Comparison of ENCODE assay signal across 8 cellular contexts in genomic region chrX:17377047-17377692, GRCh38. TPM values are rescaled to one million over a fixed set of nuclear protein-coding genes. Genes with fewer than 3 reads are reported as not detected.
DNase-seq lines count a peak whose midpoint lies in the region; ATAC-seq and TF ChIP-seq lines count a peak whose summit lies in the region.

No MANE protein-coding gene starts in this region.

- peak overlapping the region; percentile 42 for H3K56ac ChIP-seq in mesendoderm (ENCODE audit: low read length)

- H3K4ac ChIP-seq in mesendoderm (ENCODE audit: low read depth, low read length) = no peak overlapping the region

- no peak overlapping the region for H4K5ac ChIP-seq in mesendoderm (ENCODE audit: low read length)

- no peaks in the 10 kb centered on the region for H3K4me1 Mint-ChIP-seq in CD8-positive, alpha-beta T cell (ENCODE audit: low read depth)

- no peak overlapping the region for H3K4me3 Mint-ChIP-seq in CD8-positive, alpha-beta T cell

- H3K36me3 ChIP-seq in ES-I3 (ENCODE audit: insufficient read depth, low read length) (no peaks in the 10 kb centered on the region), mesendoderm (ENCODE audit: control insufficient read depth, insufficient read depth, low read length) (no peaks in the 10 kb centered on the region), urinary bladder (ENCODE audit: insufficient read depth) (no peaks in the 10 kb centered on the region)
- H3K36me3 ChIP-seq in CD8-positive, alpha-beta T cell (ENCODE audit: insufficient read depth, low read length) = no peaks in the 10 kb centered on the region

- H3K9me3 Mint-ChIP-seq in CD8-positive, alpha-beta T cell = peaks cover 6% of the 10 kb centered on the region

- H3K18ac ChIP-seq in mesendoderm (ENCODE audit: low read length) = no peak overlapping the region

- H2BK15ac ChIP-seq in mesendoderm (replicated peaks; ENCODE audit: low read depth) = no peak overlapping the region

- POLR2A ChIA-PET in CD8-positive, alpha-beta T cell (lab: Charles Lee) = no interaction called here

- H4K8ac ChIP-seq in mesendoderm (ENCODE audit: low read depth, low read length) = no peak overlapping the region

- peak overlapping the region; percentile 74 for H3K4me2 ChIP-seq in mesendoderm (ENCODE audit: low read length)

- H3K27me3 ChIP-seq in mesendoderm (ENCODE audit: insufficient read depth, low read length, poor library complexity) = no peaks in the 10 kb centered on the region
- H3K27me3 ChIP-seq in CD8-positive, alpha-beta T cell (ENCODE audit: insufficient read depth, low read length) = no peaks in the 10 kb centered on the region

- no peaks in the 10 kb centered on the region for H3K79me1 ChIP-seq in mesendoderm (ENCODE audit: low read length)

- CTCF ChIA-PET in CD8-positive, alpha-beta T cell (lab: Charles Lee) = no interaction called here

- H2AK5ac ChIP-seq in mesendoderm (ENCODE audit: low read length) = no peak overlapping the region

- H3K9me3 ChIP-seq in ES-I3 (ENCODE audit: control insufficient read depth, insufficient read depth, low read length) = no peaks in the 10 kb centered on the region; the same call in 1 of the 2 replicates
- H3K9me3 ChIP-seq in CD8-positive, alpha-beta T cell (ENCODE audit: low read length) = no peaks in the 10 kb centered on the region

- peaks cover 30% of the 10 kb centered on the region for H3K27me3 Mint-ChIP-seq in CD8-positive, alpha-beta T cell (ENCODE audit: low read depth)

- H3K27ac ChIP-seq in mesendoderm (ENCODE audit: low read depth, low read length) (no peak overlapping the region), urinary bladder (ENCODE audit: low read depth) (no peak overlapping the region)
- no peak overlapping the region for H3K27ac ChIP-seq in CD8-positive, alpha-beta T cell (ENCODE audit: low read depth, low read length)

- WGBS in mesendoderm (ENCODE audit: extremely low coverage, insufficient coverage, low lambda C conversion rate) = no CpG with 5 or more reads among the region's 45 CpGs
- WGBS in urinary bladder = 1% methylated on average over 45 of the region's 45 CpGs

- H3K79me2 ChIP-seq in mesendoderm (ENCODE audit: control insufficient read depth, insufficient read depth, low read length) = no peaks in the 10 kb centered on the region

- H3K4me1 ChIP-seq in ES-I3 (ENCODE audit: insufficient read depth, low read length) (no peaks in the 10 kb centered on the region), mesendoderm (ENCODE audit: control insufficient read depth, low read depth, low read length) (no peaks in the 10 kb centered on the region), urinary bladder (ENCODE audit: insufficient read depth) (no peaks in the 10 kb centered on the region)
- H3K4me1 ChIP-seq in CD8-positive, alpha-beta T cell (ENCODE audit: insufficient read depth, low read length) = no peaks in the 10 kb centered on the region

- intact Hi-C loops in CD8-positive, alpha-beta T cell (cut with DNase I, micrococcal nuclease) = no loop called here

- no peak for TF ChIP-seq CTCF in CD8-positive, alpha-beta T cell (IDR thresholded peaks at IDR 0.05)

- no peak overlapping the region for H2BK5ac ChIP-seq in mesendoderm (ENCODE audit: low read length)

- no peak overlapping the region for H3K4me3 ChIP-seq in mesendoderm (ENCODE audit: low read length)
- peak overlapping the region; percentile 66 for H3K4me3 ChIP-seq in urinary bladder (ENCODE audit: low read depth, low read length)
- no peak overlapping the region for H3K4me3 ChIP-seq in CD8-positive, alpha-beta T cell (ENCODE audit: low read depth, low read length)

- no peak overlapping the region for H3K23ac ChIP-seq in mesendoderm (ENCODE audit: low read length)

- H3K27ac Mint-ChIP-seq in CD8-positive, alpha-beta T cell = no peak overlapping the region

- no peak overlapping the region for H2BK120ac ChIP-seq in mesendoderm (ENCODE audit: low read depth, low read length)

- ATAC-seq in CD8-positive, alpha-beta T cell = no peak
- no peak for ATAC-seq in HG03521 (IDR thresholded peaks at IDR 0.05; ENCODE audit: unreplicated experiment)

- H3K9ac ChIP-seq in ES-I3 (ENCODE audit: low read depth, low read length) = peak overlapping the region; percentile 76
- H3K9ac ChIP-seq in mesendoderm (ENCODE audit: low read length) = peak overlapping the region; percentile 34

- DNase-seq in NCI-H2196 treated with DMSO at 0.1 percent for 48 hours (lab: John Stamatoyannopoulos, UW; ENCODE audit: unreplicated experiment) (peak; percentile 37), cerebellar cortex (ENCODE audit: low spot score) (peak; percentile 27), mesendoderm (peak; percentile 81)
- no peak for DNase-seq in activated effector memory CD4-positive, alpha-beta T cell treated with Interleukin-2 at 50 U/mL for 16 hours
- DNase-seq in CD8-positive, alpha-beta T cell = no peak

- no peaks in the 10 kb centered on the region for H3K36me3 Mint-ChIP-seq in CD8-positive, alpha-beta T cell

RNA-seq across cellular contexts. Expression of gene NHS, which starts 2.2 kb away (rescaled TPM):
- 3.4 TPM for polyA plus RNA-seq in mesendoderm (2013, experiment 1 of 2)
- 3.2 TPM for polyA plus RNA-seq in mesendoderm (2013, experiment 2 of 2)
- 7.8 TPM for total RNA-seq in urinary bladder
- polyA plus RNA-seq in urinary bladder = 4.2 TPM
- under 1 TPM; 0.03 to 0.14 TPM for total RNA-seq in CD8-positive, alpha-beta T cell

Comparison
In these comparisons a context has a peak if more than half of its experiments do, and no peak if none do; other contexts are left out.
1. DNase-seq: peak in NCI-H2196 treated with DMSO at 0.1 percent for 48 hours (single experiment), cerebellar cortex (single experiment) and mesendoderm (single experiment); none in activated effector memory CD4-positive, alpha-beta T cell treated with Interleukin-2 at 50 U/mL for 16 hours (single experiment) and CD8-positive, alpha-beta T cell (0 of 7).